Comparison of ENCODE assay signal across 10 cellular contexts in the genomic region with DNA sequence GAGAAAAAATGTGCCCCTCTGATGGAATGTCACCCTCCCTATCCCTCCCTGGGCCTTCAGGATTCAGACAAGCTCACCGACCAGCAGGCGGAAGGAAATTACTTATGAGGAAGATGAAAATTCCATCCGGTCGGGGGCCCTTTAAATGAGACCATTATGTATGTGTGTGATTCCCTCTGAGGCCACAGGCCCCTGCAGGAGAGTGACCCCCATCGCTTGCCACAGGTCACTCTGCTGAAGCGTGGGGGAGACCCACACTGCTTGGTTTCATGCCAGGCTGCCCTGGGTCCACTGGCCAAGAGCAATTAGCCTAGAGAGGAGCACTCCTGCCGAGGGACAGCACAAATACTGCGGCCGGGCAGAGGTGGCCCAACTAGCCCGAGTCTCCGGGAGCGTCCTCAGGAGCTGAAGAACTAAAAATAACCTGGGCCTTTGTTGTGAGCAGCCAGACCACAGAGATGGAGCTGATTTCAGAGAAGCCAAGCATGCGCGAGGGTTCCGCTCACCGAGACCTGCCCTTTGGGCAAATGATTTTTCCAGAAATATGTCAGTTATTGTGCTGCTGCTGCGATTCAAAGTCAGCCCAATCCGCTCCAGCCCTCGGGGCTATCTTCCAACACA.
DNase-seq lines count a peak whose midpoint lies in the region; ATAC-seq, FAIRE-seq and TF ChIP-seq lines count a peak whose summit lies in the region.
"Had no signal": no experiment of that assay in that cellular context is flagged by ENCODE, and none has a peak within 500 bp of the region (broad histone marks: within the 10 kb centered on the region; RNA-seq: fewer than 3 reads in every experiment).

No MANE protein-coding gene starts in this region.

- no peak for FAIRE-seq in kidney (lab: Jason Lieb, UNC)

- H3K4me1 ChIP-seq in gastroesophageal sphincter (peaks cover 0 to 53% (median 5%) of the 10 kb centered on the region in 3 donors), kidney (ENCODE audit: control insufficient read depth in 1 of 2, insufficient read depth in 1 of 2, low read depth in 1 of 2, low read length in 2 of 2) (peaks cover 6 to 8% of the 10 kb centered on the region in 2 donors)

- H3K36me3 ChIP-seq in gastroesophageal sphincter: no peaks in the 10 kb centered on the region
- no peaks in the 10 kb centered on the region for H3K36me3 ChIP-seq in kidney (ENCODE audit: control insufficient read depth in 1 of 2, insufficient read depth in 2 of 2, low read length in 2 of 2)

- H3K9ac ChIP-seq in kidney (ENCODE audit: low read length in 2 of 2): no peak overlapping the region

- H3K27ac ChIP-seq in gastroesophageal sphincter (peak overlapping the region in 3 of 4 donors; percentile 47 to 65 (median 64)), kidney (ENCODE audit: low read depth in 2 of 2, low read length in 2 of 2) (no peak overlapping the region)

- H3K9me3 ChIP-seq in gastroesophageal sphincter: no peaks in the 10 kb centered on the region
- no peaks in the 10 kb centered on the region for H3K9me3 ChIP-seq in kidney (ENCODE audit: control insufficient read depth in 1 of 2, low read length in 2 of 2)

- no peaks in the 10 kb centered on the region for H3K36me3 Mint-ChIP-seq in nephron progenitor cell (ENCODE audit: low read depth)

- peaks cover 6% of the 10 kb centered on the region for H3K27me3 Mint-ChIP-seq in nephron progenitor cell (ENCODE audit: low read depth, poor library complexity)

- H3K4me3 ChIP-seq in gastroesophageal sphincter (no peak overlapping the region), kidney (ENCODE audit: low read length in 2 of 2) (no peak overlapping the region)

- H3K9me3 Mint-ChIP-seq in nephron progenitor cell: peaks cover 8% of the 10 kb centered on the region

- peak overlapping the region; percentile 92 for H3K27ac Mint-ChIP-seq in nephron progenitor cell

- H3K4me3 Mint-ChIP-seq in nephron progenitor cell: peak overlapping the region; percentile 4

- H3K27me3 ChIP-seq in gastroesophageal sphincter: no peaks in the 10 kb centered on the region

- no peak for TF ChIP-seq EP300 in gastroesophageal sphincter (IDR thresholded peaks at IDR 0.05)

- H3K4me1 Mint-ChIP-seq in nephron progenitor cell: peaks cover 83% of the 10 kb centered on the region

- TF ChIP-seq CTCF in gastroesophageal sphincter (IDR thresholded peaks at IDR 0.05): no peak
- TF ChIP-seq CTCF in nephron progenitor cell (IDR thresholded peaks at IDR 0.05): no peak
- no peak for TF ChIP-seq CTCF in kidney (IDR thresholded peaks at IDR 0.05; ENCODE audit: borderline replicate concordance, extremely low read depth, insufficient read depth)

- 33 to 53% methylated on average over 2 to 3 of the region's 19 CpGs for WGBS in gastroesophageal sphincter (ENCODE audit: low coverage in 1 of 2), 2 donors

- intact Hi-C loops in kidney (cut with DNase I): no loop called here

- ATAC-seq in gastroesophageal sphincter (no peak), HG03460 (IDR thresholded peaks at IDR 0.05; ENCODE audit: unreplicated experiment) (no peak)

- DNase-seq in stimulated activated CD4-positive, alpha-beta T cell treated with anti-CD3 and anti-CD28 coated beads, Interleukin-4, amount 100 ng/mL, for 24 hours: peak; percentile 1
- no peak for DNase-seq in stimulated activated CD4-positive, alpha-beta T cell treated with anti-CD3 and anti-CD28 coated beads, Interleukin-1b, Interleukin-23, amount 100 ng/mL, for 48 hours
- DNase-seq in nephron progenitor cell: peak; percentile 16
- no peak for DNase-seq in NCI-H2107 treated with DMSO at 0.1 percent for 48 hours (lab: John Stamatoyannopoulos, UW; ENCODE audit: unreplicated experiment)
- DNase-seq in kidney: no peak
- DNase-seq in NK-92 treated with Interleukin-12 subunit alpha and Interleukin-12 subunit beta, amount 100 ng/mL, for 24 hours (lab: John Stamatoyannopoulos, UW): no peak
- DNase-seq: ACHN; central memory CD4-positive, alpha-beta T cell had no signal

- TF ChIP-seq POLR2A in gastroesophageal sphincter (IDR thresholded peaks at IDR 0.05): no peak

Comparison
In these comparisons a context has a peak if more than half of its experiments do, and no peak if none do; other contexts are left out.
1. DNase-seq: peak in stimulated activated CD4-positive, alpha-beta T cell treated with anti-CD3 and anti-CD28 coated beads, Interleukin-4, amount 100 ng/mL, for 24 hours (single experiment) and nephron progenitor cell (single experiment); none in stimulated activated CD4-positive, alpha-beta T cell treated with anti-CD3 and anti-CD28 coated beads, Interleukin-1b, Interleukin-23, amount 100 ng/mL, for 48 hours (single experiment), NCI-H2107 treated with DMSO at 0.1 percent for 48 hours (single experiment), kidney (single experiment) and NK-92 treated with Interleukin-12 subunit alpha and Interleukin-12 subunit beta, amount 100 ng/mL, for 24 hours (single experiment).
2. H3K27ac ChIP-seq: peak in gastroesophageal sphincter (3 of 4); none in kidney (0 of 2).